19 cellular contexts compared by ENCODE assay signal in the genomic region with DNA sequence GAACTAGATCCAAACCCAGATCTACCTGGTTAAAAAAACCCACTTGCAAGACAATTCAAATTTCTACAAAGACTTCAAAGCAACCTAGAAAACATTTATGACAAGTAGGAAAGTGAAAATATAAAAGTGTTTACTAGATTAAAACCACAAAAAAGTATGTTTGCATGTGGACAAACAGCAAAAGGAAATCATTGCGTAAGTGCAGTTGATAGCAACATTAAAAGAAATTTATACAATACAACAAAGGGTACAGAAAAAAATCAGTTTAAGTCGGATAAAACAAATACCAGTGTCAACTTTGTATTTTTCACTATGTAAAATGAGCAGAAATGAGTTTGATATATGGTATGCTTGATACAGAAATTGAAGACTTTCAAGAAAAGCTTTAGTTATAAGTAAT.
"Had no signal": no experiment of that assay in that cellular context is flagged by ENCODE, and none has a peak within 500 bp of the region (broad histone marks: within the 10 kb centered on the region; RNA-seq: fewer than 3 reads in every experiment).

No MANE protein-coding gene starts in this region.

- H3K9me3 ChIP-seq: pancreas had no signal

- H3K27me3 ChIP-seq: ascending aorta, heart left ventricle, pancreas, suprapubic skin, upper lobe of left lung had no signal

- DNase-seq: activated CD4-positive, alpha-beta T cell treated with anti-CD3 and anti-CD28 coated beads for 1 hour; activated CD4-positive, alpha-beta T cell treated with anti-CD3 and anti-CD28 coated beads, Interleukin-2, amount 50 U/mL, for 48 hours; activated CD8-positive, alpha-beta memory T cell treated with anti-CD3 and anti-CD28 coated beads, Interleukin-2, amount 10 ng/mL, durations not matched to agents 7 days and 5 days; activated gamma-delta T cell treated with Interleukin-2 at 50 U/mL for 16 hours; activated T-cell treated with anti-CD3 and anti-CD28 coated beads, Interleukin-2, amount 50 U/mL, for 24 hours; heart left ventricle; kidney; left ventricle myocardium inferior; mesendoderm; pancreas; stimulated activated CD4-positive, alpha-beta T cell treated with anti-CD3 and anti-CD28 coated beads, Interleukin-4, amount 100 ng/mL, for 1 hour; stimulated activated CD8-positive, alpha-beta memory T cell treated with anti-CD3 and anti-CD28 coated beads, Interleukin-4, amount 100 ng/mL, for 48 hours; stimulated activated naive CD8-positive, alpha-beta T cell treated with anti-CD3 and anti-CD28 coated beads, Interleukin-15, Interleukin-2, amounts not matched to agents 100 U/mL and 50 U/mL, for 24 hours; upper lobe of left lung had no signal

- H3K4me2 ChIP-seq: neural progenitor cell had no signal

- H3K4me3 Mint-ChIP-seq: activated CD8-positive, alpha-beta memory T cell treated with anti-CD3 and anti-CD28 coated beads, Interleukin-2, amount 10 ng/mL, durations not matched to agents 7 days and 5 days; activated T-cell treated with anti-CD3 and anti-CD28 coated beads, Interleukin-2, amount 50 U/mL, for 24 hours; neural progenitor cell had no signal

- H3K27ac Mint-ChIP-seq: activated CD8-positive, alpha-beta memory T cell treated with anti-CD3 and anti-CD28 coated beads, Interleukin-2, amount 10 ng/mL, durations not matched to agents 7 days and 5 days; activated T-cell treated with anti-CD3 and anti-CD28 coated beads, Interleukin-2, amount 50 U/mL, for 24 hours; neural progenitor cell had no signal

- H3K4me3 ChIP-seq: cardiac muscle cell, esophagus muscularis mucosa, heart left ventricle, left ventricle myocardium inferior, neural progenitor cell, pancreas, suprapubic skin, upper lobe of left lung had no signal

- H3K27ac ChIP-seq: ascending aorta, cardiac muscle cell, esophagus muscularis mucosa, heart left ventricle, left ventricle myocardium inferior, neural progenitor cell, pancreas, suprapubic skin, upper lobe of left lung had no signal

- H3K36me3 ChIP-seq: ascending aorta, cardiac muscle cell, heart left ventricle, left ventricle myocardium inferior, pancreas, suprapubic skin, upper lobe of left lung had no signal

- H2AFZ ChIP-seq: neural progenitor cell had no signal

- H3K27me3 Mint-ChIP-seq: activated T-cell treated with anti-CD3 and anti-CD28 coated beads, Interleukin-2, amount 50 U/mL, for 24 hours had no signal

- H3K9ac ChIP-seq: neural progenitor cell had no signal

- ATAC-seq: activated CD8-positive, alpha-beta memory T cell treated with anti-CD3 and anti-CD28 coated beads, Interleukin-2, amount 10 ng/mL, durations not matched to agents 7 days and 5 days; heart left ventricle; pancreas; stimulated activated naive CD8-positive, alpha-beta T cell treated with anti-CD3 and anti-CD28 coated beads, Interleukin-15, Interleukin-2, amounts not matched to agents 100 U/mL and 50 U/mL, for 24 hours had no signal
